15 cellular contexts compared by ENCODE assay signal in the genomic region with DNA sequence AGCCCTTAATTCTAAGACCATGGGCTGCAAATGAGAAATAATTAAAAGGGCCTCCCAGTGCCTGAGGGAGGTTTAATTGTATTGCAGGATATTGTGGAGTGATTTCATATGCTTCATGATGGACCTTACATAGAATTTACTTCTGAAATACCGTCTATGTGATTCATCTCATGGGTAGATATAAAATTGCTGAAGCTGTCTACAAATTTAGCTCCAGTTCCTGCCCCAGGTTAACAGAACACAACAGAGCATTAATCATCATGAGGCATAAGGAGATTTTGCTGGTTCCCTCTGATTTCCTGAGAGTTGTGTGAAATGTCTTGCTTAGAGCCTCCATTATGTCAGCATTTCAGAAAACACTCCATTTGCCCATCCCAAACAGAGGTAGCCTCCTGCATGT. TPM values are rescaled to one million over a fixed set of nuclear protein-coding genes. Genes with fewer than 3 reads are reported as not detected.
"Had no signal": no experiment of that assay in that cellular context is flagged by ENCODE, and none has a peak within 500 bp of the region (broad histone marks: within the 10 kb centered on the region; RNA-seq: fewer than 3 reads in every experiment).

No MANE protein-coding gene starts in this region.

- DNase-seq: activated CD8-positive, alpha-beta memory T cell treated with anti-CD3 and anti-CD28 coated beads, Interleukin-2, amount 50 U/mL, for 48 hours; activated CD8-positive, alpha-beta T cell treated with anti-CD3 and anti-CD28 coated beads, Interleukin-2, amount 10 ng/mL, durations not matched to agents 7 days and 5 days; activated naive CD8-positive, alpha-beta T cell treated with anti-CD3 and anti-CD28 coated beads, Interleukin-2, amount 10 ng/mL, durations not matched to agents 7 days and 5 days; caudate nucleus; effector CD8-positive, alpha-beta T cell; occipital lobe; stimulated activated CD4-positive, alpha-beta T cell treated with anti-CD3 and anti-CD28 coated beads, Interleukin-4, amount 100 ng/mL, for 24 hours; stimulated activated naive CD8-positive, alpha-beta T cell treated with anti-CD3 and anti-CD28 coated beads, Interleukin-15, amount 100 ng/mL, for 72 hours had no signal

- H3K9me3 Mint-ChIP-seq: activated naive CD8-positive, alpha-beta T cell treated with anti-CD3 and anti-CD28 coated beads, Interleukin-2, amount 10 ng/mL, durations not matched to agents 7 days and 5 days; natural killer cell treated with Interleukin-12 subunit alpha and Interleukin-12 subunit beta and Interleukin-15 and Interleukin-18, amount 100 ng/mL, for 72 hours; stimulated activated naive CD8-positive, alpha-beta T cell treated with anti-CD3 and anti-CD28 coated beads, Interleukin-15, amount 100 ng/mL, for 72 hours had no signal

- H3K4me3 Mint-ChIP-seq: activated CD8-positive, alpha-beta T cell treated with anti-CD3 and anti-CD28 coated beads, Interleukin-2, amount 10 ng/mL, durations not matched to agents 7 days and 5 days; activated naive CD8-positive, alpha-beta T cell treated with anti-CD3 and anti-CD28 coated beads, Interleukin-2, amount 10 ng/mL, durations not matched to agents 7 days and 5 days; natural killer cell treated with Interleukin-12 subunit alpha and Interleukin-12 subunit beta and Interleukin-15 and Interleukin-18, amount 100 ng/mL, for 72 hours; stimulated activated naive CD8-positive, alpha-beta T cell treated with anti-CD3 and anti-CD28 coated beads, Interleukin-15, amount 100 ng/mL, for 72 hours had no signal

- H3K36me3 ChIP-seq: ascending aorta, thoracic aorta had no signal

- H3K4me1 ChIP-seq: ascending aorta had no signal

- H3K4me1 Mint-ChIP-seq: activated naive CD8-positive, alpha-beta T cell treated with anti-CD3 and anti-CD28 coated beads, Interleukin-2, amount 10 ng/mL, durations not matched to agents 7 days and 5 days; stimulated activated naive CD8-positive, alpha-beta T cell treated with anti-CD3 and anti-CD28 coated beads, Interleukin-15, amount 100 ng/mL, for 72 hours had no signal

- H3K27me3 Mint-ChIP-seq: activated naive CD8-positive, alpha-beta T cell treated with anti-CD3 and anti-CD28 coated beads, Interleukin-2, amount 10 ng/mL, durations not matched to agents 7 days and 5 days; progenitor cell of endocrine pancreas; stimulated activated naive CD8-positive, alpha-beta T cell treated with anti-CD3 and anti-CD28 coated beads, Interleukin-15, amount 100 ng/mL, for 72 hours had no signal

- H3K27ac Mint-ChIP-seq: activated CD8-positive, alpha-beta T cell treated with anti-CD3 and anti-CD28 coated beads, Interleukin-2, amount 10 ng/mL, durations not matched to agents 7 days and 5 days; activated naive CD8-positive, alpha-beta T cell treated with anti-CD3 and anti-CD28 coated beads, Interleukin-2, amount 10 ng/mL, durations not matched to agents 7 days and 5 days; natural killer cell treated with Interleukin-12 subunit alpha and Interleukin-12 subunit beta and Interleukin-15 and Interleukin-18, amount 100 ng/mL, for 72 hours; progenitor cell of endocrine pancreas; stimulated activated naive CD8-positive, alpha-beta T cell treated with anti-CD3 and anti-CD28 coated beads, Interleukin-15, amount 100 ng/mL, for 72 hours had no signal

- ATAC-seq: activated CD8-positive, alpha-beta T cell treated with anti-CD3 and anti-CD28 coated beads, Interleukin-2, amount 10 ng/mL, durations not matched to agents 7 days and 5 days; left lobe of liver; natural killer cell treated with Interleukin-12 subunit alpha and Interleukin-12 subunit beta and Interleukin-15 and Interleukin-18, amount 100 ng/mL, for 72 hours; stimulated activated naive CD8-positive, alpha-beta T cell treated with anti-CD3 and anti-CD28 coated beads, Interleukin-15, amount 100 ng/mL, for 72 hours had no signal

- H3K27me3 ChIP-seq: ascending aorta had no signal

- H3K4me3 ChIP-seq: ascending aorta, coronary artery, thoracic aorta had no signal

- H3K9me3 ChIP-seq: ascending aorta, thoracic aorta had no signal

- H3K27ac ChIP-seq: ascending aorta, coronary artery, thoracic aorta had no signal

- H3K36me3 Mint-ChIP-seq: activated naive CD8-positive, alpha-beta T cell treated with anti-CD3 and anti-CD28 coated beads, Interleukin-2, amount 10 ng/mL, durations not matched to agents 7 days and 5 days; natural killer cell treated with Interleukin-12 subunit alpha and Interleukin-12 subunit beta and Interleukin-15 and Interleukin-18, amount 100 ng/mL, for 72 hours had no signal

RNA-seq across cellular contexts. Expression of gene UPP2, which starts 0.8 kb away (rescaled TPM):
- total RNA-seq: activated CD8-positive, alpha-beta T cell treated with anti-CD3 and anti-CD28 coated beads, Interleukin-2, amount 10 ng/mL, durations not matched to agents 7 days and 5 days; activated naive CD8-positive, alpha-beta T cell treated with anti-CD3 and anti-CD28 coated beads, Interleukin-2, amount 10 ng/mL, durations not matched to agents 7 days and 5 days; ascending aorta; natural killer cell treated with Interleukin-12 subunit alpha and Interleukin-12 subunit beta and Interleukin-15 and Interleukin-18, amount 100 ng/mL, for 72 hours; progenitor cell of endocrine pancreas; thoracic aorta; ureter had no signal
